In genomic region chr7:158810846-158811245, GRCh38 we compare ENCODE assay signal across 12 cellular contexts. TPM values are rescaled to one million over a fixed set of nuclear protein-coding genes. Genes with fewer than 3 reads are reported as not detected.
DNase-seq lines count a peak whose midpoint lies in the region; ATAC-seq and TF ChIP-seq lines count a peak whose summit lies in the region.
"Had no signal": no experiment of that assay in that cellular context is flagged by ENCODE, and none has a peak within 500 bp of the region (broad histone marks: within the 10 kb centered on the region; RNA-seq: fewer than 3 reads in every experiment).

No MANE protein-coding gene starts in this region.

- TF ChIP-seq EP300 in esophagus muscularis mucosa (IDR thresholded peaks at IDR 0.05): no peak

- H3K36me3 ChIP-seq in GM23338 (ENCODE audit: insufficient read depth) (no peaks in the 10 kb centered on the region), esophagus muscularis mucosa (peaks cover 0 to 18% (median 10%) of the 10 kb centered on the region in 4 donors), smooth muscle cell (ENCODE audit: low read depth) (no peaks in the 10 kb centered on the region)
- H3K36me3 ChIP-seq: ovary had no signal

- no peak overlapping the region for H2AFZ ChIP-seq in GM23338
- no peak overlapping the region for H2AFZ ChIP-seq in smooth muscle cell (ENCODE audit: low read depth)

- 0 out of 2 replicates have a peak overlapping the region, but pooled peaks have one; percentile 13 for H3K27ac Mint-ChIP-seq in GM23338
- H3K27ac Mint-ChIP-seq in T-cell: peak overlapping the region; percentile 95 to 97

- POLR2A ChIA-PET in T-cell (lab: Charles Lee): interaction anchor here (0.5 to 7.1 kb wide), 4 partner anchors 13 to 53 kb away, joined by 3 to 124 read pairs (median 5); no protein-coding TSS in a partner anchor

- ATAC-seq in GM23338 (no peak), T-cell (replicated peaks in 1 of 4) (no peak), HG03095 (IDR thresholded peaks at IDR 0.05; ENCODE audit: unreplicated experiment) (no peak)
- ATAC-seq: stimulated activated naive B cell treated with anti-CD40 and anti-IgM and Interleukin-4, amounts not matched to agents 10 μg/mL and 1 μg/mL and 100 μg/mL, for 72 hours; WTC11 had no signal

- TF ChIP-seq CTCF in GM23338 (conservative IDR thresholded peaks at IDR 0.05; ENCODE audit: low read depth in 2 of 2): no peak
- TF ChIP-seq CTCF in esophagus muscularis mucosa (IDR thresholded peaks at IDR 0.05): no peak
- TF ChIP-seq CTCF in smooth muscle cell (IDR thresholded peaks at IDR 0.05; ENCODE audit: borderline replicate concordance, insufficient read depth, poor library complexity, severe bottlenecking): no peak

- DNase-seq in GM23338 (ENCODE audit: low spot score) (no peak), T-cell (no peak), esophagus muscularis mucosa (ENCODE audit: extremely low spot score) (no peak), smooth muscle cell (lab: John Stamatoyannopoulos, UW; ENCODE audit: unreplicated experiment) (no peak), OCI-M1 (lab: John Stamatoyannopoulos, UW) (no peak), amygdala (lab: John Stamatoyannopoulos, UW) (no peak)
- DNase-seq: H7; NCI-H1105 treated with DMSO at 0.1 percent for 48 hours; stimulated activated naive B cell treated with anti-CD40 and anti-IgM and Interleukin-4, amounts not matched to agents 10 μg/mL and 1 μg/mL and 100 μg/mL, for 72 hours had no signal

- no peaks in the 10 kb centered on the region for H3K9me2 ChIP-seq in GM23338 (ENCODE audit: insufficient read depth)

- no peak for TF ChIP-seq POLR2A in esophagus muscularis mucosa (IDR thresholded peaks at IDR 0.05; ENCODE audit: low read depth)

- H3K9me3 ChIP-seq in esophagus muscularis mucosa (no peaks in the 10 kb centered on the region), smooth muscle cell (replicated peaks; ENCODE audit: low read depth) (no peaks in the 10 kb centered on the region)
- H3K9me3 ChIP-seq: ovary had no signal

- H3K4me2 ChIP-seq in GM23338 (no peak overlapping the region), smooth muscle cell (no peak overlapping the region)

- H3K27ac ChIP-seq in GM23338 (ENCODE audit: low read depth) (no peak overlapping the region), esophagus muscularis mucosa (replicated peaks in 1 of 4) (peak overlapping the region; percentile 77 to 84 (median 80)), smooth muscle cell (ENCODE audit: low read depth) (peak overlapping the region; percentile 72)

- H3K9me3 Mint-ChIP-seq in GM23338: peaks cover 14% of the 10 kb centered on the region
- no peaks in the 10 kb centered on the region for H3K9me3 Mint-ChIP-seq in T-cell

- H3F3A ChIP-seq in GM23338 (replicated peaks; ENCODE audit: low read depth) (no peaks in the 10 kb centered on the region), smooth muscle cell (ENCODE audit: low read depth) (peaks cover 9% of the 10 kb centered on the region)

- 88% methylated on average over 5 of the region's 5 CpGs for whole genome bisulfite sequencing in esophagus muscularis mucosa
- 92% methylated on average over 5 of the region's 5 CpGs for WGBS in smooth muscle cell (ENCODE audit: low lambda C conversion rate)

- 0 out of 2 replicates have a peak, but pooled peaks cover 15% of the 10 kb centered on the region for H4K20me1 ChIP-seq in GM23338 (replicated peaks; ENCODE audit: insufficient read depth)
- peaks cover 46% of the 10 kb centered on the region for H4K20me1 ChIP-seq in smooth muscle cell (ENCODE audit: low read depth)

- H3K27me3 Mint-ChIP-seq in GM23338 (ENCODE audit: insufficient read depth, low read depth, poor library complexity): peaks cover 6% of the 10 kb centered on the region
- H3K27me3 Mint-ChIP-seq in T-cell: no peaks in the 10 kb centered on the region
- H3K27me3 Mint-ChIP-seq: stimulated activated naive B cell treated with anti-CD40 and anti-IgM and Interleukin-4, amounts not matched to agents 10 μg/mL and 1 μg/mL and 100 μg/mL, for 72 hours had no signal

- H3K4me1 Mint-ChIP-seq in GM23338 (peaks cover 36% of the 10 kb centered on the region), T-cell (peaks cover 74 to 86% (median 82%) of the 10 kb centered on the region in 3 donors)

- H3K36me3 Mint-ChIP-seq in GM23338 (ENCODE audit: low read depth): peaks cover 33% of the 10 kb centered on the region
- H3K36me3 Mint-ChIP-seq in T-cell: peaks cover 43% of the 10 kb centered on the region

- intact Hi-C loops in esophagus muscularis mucosa (cut with DNase I): no loop called here

- CTCF ChIA-PET in T-cell (lab: Charles Lee): interaction anchor here (0.7 to 1.3 kb wide), 4 partner anchors 9 to 18 kb away, joined by 3 to 4 read pairs (median 4); partner anchors contain the start of gene ESYT2 (in 1 of the 2)

- no peak overlapping the region for H3K4me3 Mint-ChIP-seq in GM23338
- peak overlapping the region in 2 of 3 donors; percentile 1 to 88 for H3K4me3 Mint-ChIP-seq in T-cell
- H3K4me3 Mint-ChIP-seq: stimulated activated naive B cell treated with anti-CD40 and anti-IgM and Interleukin-4, amounts not matched to agents 10 μg/mL and 1 μg/mL and 100 μg/mL, for 72 hours; WTC11 had no signal

- H3K79me2 ChIP-seq in GM23338 (replicated peaks; ENCODE audit: insufficient read depth) (peaks cover 90% of the 10 kb centered on the region), smooth muscle cell (ENCODE audit: low read depth) (peaks cover 96% of the 10 kb centered on the region)

- H3K4me3 ChIP-seq in GM23338 (no peak overlapping the region), esophagus muscularis mucosa (no peak overlapping the region), smooth muscle cell (no peak overlapping the region)
- H3K4me3 ChIP-seq: ovary had no signal

- H3K9ac ChIP-seq in smooth muscle cell (ENCODE audit: low read depth): no peak overlapping the region

- H3K4me1 ChIP-seq in GM23338 (ENCODE audit: insufficient read depth) (peaks cover 15% of the 10 kb centered on the region), esophagus muscularis mucosa (peaks cover 36 to 91% (median 83%) of the 10 kb centered on the region in 4 donors), smooth muscle cell (ENCODE audit: low read depth) (peaks cover 11% of the 10 kb centered on the region)

- H3K27me3 ChIP-seq in GM23338 (ENCODE audit: insufficient read depth): no peaks in the 10 kb centered on the region
- H3K27me3 ChIP-seq in esophagus muscularis mucosa: no peaks in the 10 kb centered on the region
- no peaks in the 10 kb centered on the region for H3K27me3 ChIP-seq in smooth muscle cell (ENCODE audit: low read depth)
- H3K27me3 ChIP-seq: ovary had no signal

TF ChIP-seq in GM23338, 12 proteins besides CTCF, POLR2A, EP300 and RAD21:
- TF ChIP-seq CREB1 (CRISPR knock-in tag; IDR thresholded peaks at IDR 0.05; ENCODE audit: low read depth) (no peak), EZH2 (IDR thresholded peaks at IDR 0.05; ENCODE audit: low read depth, unreplicated experiment) (no peak), ZNF114 (CRISPR knock-in tag; IDR thresholded peaks at IDR 0.05) (no peak), ETS1 (IDR thresholded peaks at IDR 0.05) (no peak), REST (IDR thresholded peaks at IDR 0.05; ENCODE audit: unreplicated experiment) (no peak), POLR2AphosphoS5 (IDR thresholded peaks at IDR 0.05; ENCODE audit: low read depth) (no peak), ZNF331 (CRISPR knock-in tag; IDR thresholded peaks at IDR 0.05; ENCODE audit: low read depth) (no peak), EZH2phosphoT487 (IDR thresholded peaks at IDR 0.05; ENCODE audit: unreplicated experiment) (no peak)

RNA-seq across cellular contexts. Expression of gene ESYT2, which starts 18.5 kb away (rescaled TPM):
- 50.3 and 52.7 TPM in 2 replicates for total RNA-seq in GM23338 (2014; rRNA removed; shearing (Covaris generic))
- 9.6 TPM in 2 replicates for polyA plus RNA-seq in GM23338 (2016; fragmentation: Nextera tagmentation; extraction: Ambion mirVana)
- 100 to 1,000 TPM in 4 of 5 donors, 10 to 100 TPM in 1; 99.0 to 122 (median 116) TPM for total RNA-seq in T-cell
- total RNA-seq in esophagus muscularis mucosa: 100 to 1,000 TPM; 166 to 235 (median 202) TPM
- 69.4 and 71.1 TPM in 2 replicates for total RNA-seq in smooth muscle cell
- 27.9 and 33.8 TPM in 2 replicates for polyA plus RNA-seq in smooth muscle cell

RNA-seq across cellular contexts. Expression of gene DYNC2I1, which starts 45.5 kb away (rescaled TPM):
- total RNA-seq in GM23338 (2014; rRNA removed; shearing (Covaris generic)): 8.3 and 9.0 TPM in 2 replicates
- 54.4 and 60.9 TPM in 2 replicates for polyA plus RNA-seq in GM23338 (2016; fragmentation: Nextera tagmentation; extraction: Ambion mirVana)
- 10 to 100 TPM; 12.7 to 20.6 (median 15.1) TPM for total RNA-seq in T-cell
- total RNA-seq in esophagus muscularis mucosa: 10 to 100 TPM; 18.3 to 32.0 (median 24.9) TPM
- total RNA-seq in smooth muscle cell: 10.3 and 11.0 TPM in 2 replicates
- polyA plus RNA-seq in smooth muscle cell: 29.2 and 50.0 TPM in 2 replicates
